Comparison of ENCODE assay signal across 2 cellular contexts in genomic region chr3:30607032-30607833, GRCh38.
A peak's percentile ranks its signal among the peaks of the same experiment; 100 is the strongest.
TF ChIP-seq lines count a peak whose summit lies in the region.

No MANE protein-coding gene starts in this region.

TF ChIP-seq in IMR-90, 13 proteins besides CTCF, POLR2A, EP300 and RAD21:
- TF ChIP-seq SMC3 (IDR thresholded peaks at IDR 0.05; ENCODE audit: low read depth, low read length) (no peak), MXI1 (IDR thresholded peaks at IDR 0.05; ENCODE audit: borderline replicate concordance, low read depth, low read length) (peak; percentile 60; the same call in 1 of the 2 replicates)

TF ChIP-seq in liver, 16 proteins besides CTCF, POLR2A, EP300 and RAD21 (continued from another document):
- peak; percentile 67 for TF ChIP-seq YY1 (IDR thresholded peaks at IDR 0.05)
